Comparison of ENCODE assay signal across 29 cellular contexts in genomic region chrX:9663216-9663615, GRCh38.
"Had no signal": no experiment of that assay in that cellular context is flagged by ENCODE, and none has a peak within 500 bp of the region (broad histone marks: within the 10 kb centered on the region; RNA-seq: fewer than 3 reads in every experiment).

No MANE protein-coding gene starts in this region.

- H3K27ac ChIP-seq: brain microvascular endothelial cell, dorsolateral prefrontal cortex, epithelial cell of prostate, esophagus squamous epithelium, gastroesophageal sphincter, heart right ventricle, hepatocyte had no signal

- H3K4me3 Mint-ChIP-seq: activated CD4-positive, alpha-beta memory T cell treated with anti-CD3 and anti-CD28 coated beads for 36 hours; activated CD4-positive, alpha-beta T cell treated with anti-CD3 and anti-CD28 coated beads for 36 hours; activated CD4-positive, alpha-beta T cell treated with anti-CD3 and anti-CD28 coated beads, Interleukin-2, amount 10 ng/mL, durations not matched to agents 24 days and 14 days; activated CD8-positive, alpha-beta T cell treated with anti-CD3 and anti-CD28 coated beads, Interleukin-2, amount 10 ng/mL, durations not matched to agents 7 days and 5 days; activated naive CD8-positive, alpha-beta T cell; activated T-cell treated with anti-CD3 and anti-CD28 coated beads, Interleukin-2, amount 50 U/mL, for 4 hours; activated T-helper 17 cell treated with anti-CD3 and anti-CD28 coated beads, Interleukin-2, amount 50 U/mL, for 72 hours; dendritic cell treated with granulocyte-macrophage colony-stimulating factor and Interleukin-4, amounts not matched to agents 40 ng/mL and 50 ng/mL, for 4 days had no signal

- H3K9me3 Mint-ChIP-seq: activated CD4-positive, alpha-beta memory T cell treated with anti-CD3 and anti-CD28 coated beads for 36 hours; activated CD4-positive, alpha-beta T cell treated with anti-CD3 and anti-CD28 coated beads, Interleukin-2, amount 10 ng/mL, durations not matched to agents 24 days and 14 days; activated T-cell treated with anti-CD3 and anti-CD28 coated beads, Interleukin-2, amount 50 U/mL, for 4 hours; activated T-helper 17 cell treated with anti-CD3 and anti-CD28 coated beads, Interleukin-2, amount 50 U/mL, for 72 hours; dendritic cell treated with granulocyte-macrophage colony-stimulating factor and Interleukin-4, amounts not matched to agents 40 ng/mL and 50 ng/mL, for 4 days had no signal

- H3K79me2 ChIP-seq: hepatocyte had no signal

- H3K4me1 Mint-ChIP-seq: activated CD4-positive, alpha-beta T cell treated with anti-CD3 and anti-CD28 coated beads for 36 hours; activated CD4-positive, alpha-beta T cell treated with anti-CD3 and anti-CD28 coated beads, Interleukin-2, amount 10 ng/mL, durations not matched to agents 24 days and 14 days; activated T-helper 17 cell treated with anti-CD3 and anti-CD28 coated beads, Interleukin-2, amount 50 U/mL, for 72 hours had no signal

- DNase-seq: activated CD4-positive, alpha-beta memory T cell treated with anti-CD3 and anti-CD28 coated beads for 36 hours; activated CD4-positive, alpha-beta T cell treated with anti-CD3 and anti-CD28 coated beads for 36 hours; activated CD4-positive, alpha-beta T cell treated with anti-CD3 and anti-CD28 coated beads, Interleukin-2, amount 10 ng/mL, durations not matched to agents 24 days and 14 days; activated CD4-positive, CD25-positive, alpha-beta regulatory T cell; activated CD4-positive, CD25-positive, alpha-beta regulatory T cell treated with anti-CD3 and anti-CD28 coated beads, Interleukin-2, amount 50 U/mL, for 72 hours; activated CD8-positive, alpha-beta T cell treated with anti-CD3 and anti-CD28 coated beads, Interleukin-2, amount 10 ng/mL, durations not matched to agents 7 days and 5 days; activated effector memory CD4-positive, alpha-beta T cell treated with Interleukin-2 at 50 U/mL for 16 hours; activated gamma-delta T cell treated with Interleukin-2 at 50 U/mL for 16 hours; activated naive CD4-positive, alpha-beta T cell treated with anti-CD3 and anti-CD28 coated beads, Interleukin-2, amount 50 U/mL, for 16 hours; activated naive CD4-positive, alpha-beta T cell treated with Interleukin-2 at 50 U/mL for 16 hours; activated T-cell treated with anti-CD3 and anti-CD28 coated beads, Interleukin-2, amount 50 U/mL, for 4 hours; amniotic stem cell; anterior cingulate cortex; brain microvascular endothelial cell; dorsolateral prefrontal cortex; effector memory CD4-positive, alpha-beta T cell; esophagus squamous epithelium; foreskin melanocyte; heart right ventricle; T-helper 2 cell had no signal

- H3K27me3 ChIP-seq: brain microvascular endothelial cell, esophagus squamous epithelium, gastroesophageal sphincter, hepatocyte had no signal

- H3K9me3 ChIP-seq: esophagus squamous epithelium, gastroesophageal sphincter, heart right ventricle had no signal

- H3K4me3 ChIP-seq: dorsolateral prefrontal cortex, esophagus squamous epithelium, gastroesophageal sphincter, heart right ventricle, hepatocyte had no signal

- H3K36me3 ChIP-seq: brain microvascular endothelial cell, esophagus squamous epithelium, gastroesophageal sphincter, heart right ventricle had no signal

- H2AFZ ChIP-seq: hepatocyte had no signal

- ATAC-seq: activated CD4-positive, alpha-beta T cell treated with anti-CD3 and anti-CD28 coated beads for 36 hours; activated CD8-positive, alpha-beta T cell treated with anti-CD3 and anti-CD28 coated beads, Interleukin-2, amount 10 ng/mL, durations not matched to agents 7 days and 5 days; activated T-cell treated with anti-CD3 and anti-CD28 coated beads, Interleukin-2, amount 50 U/mL, for 4 hours; activated T-helper 17 cell treated with anti-CD3 and anti-CD28 coated beads, Interleukin-2, amount 50 U/mL, for 72 hours; gastroesophageal sphincter; heart right ventricle had no signal

- H3K36me3 Mint-ChIP-seq: activated naive CD8-positive, alpha-beta T cell had no signal

- FAIRE-seq: astrocyte, bronchial epithelial cell, colon had no signal

- H3K27ac Mint-ChIP-seq: activated CD4-positive, alpha-beta memory T cell treated with anti-CD3 and anti-CD28 coated beads for 36 hours; activated CD4-positive, alpha-beta T cell treated with anti-CD3 and anti-CD28 coated beads for 36 hours; activated CD4-positive, alpha-beta T cell treated with anti-CD3 and anti-CD28 coated beads, Interleukin-2, amount 10 ng/mL, durations not matched to agents 24 days and 14 days; activated CD8-positive, alpha-beta T cell treated with anti-CD3 and anti-CD28 coated beads, Interleukin-2, amount 10 ng/mL, durations not matched to agents 7 days and 5 days; activated naive CD8-positive, alpha-beta T cell; activated T-helper 17 cell treated with anti-CD3 and anti-CD28 coated beads, Interleukin-2, amount 50 U/mL, for 72 hours; dendritic cell treated with granulocyte-macrophage colony-stimulating factor and Interleukin-4, amounts not matched to agents 40 ng/mL and 50 ng/mL, for 4 days had no signal

- H3K27me3 Mint-ChIP-seq: activated CD4-positive, alpha-beta memory T cell treated with anti-CD3 and anti-CD28 coated beads for 36 hours; activated CD4-positive, alpha-beta T cell treated with anti-CD3 and anti-CD28 coated beads for 36 hours; activated CD4-positive, alpha-beta T cell treated with anti-CD3 and anti-CD28 coated beads, Interleukin-2, amount 10 ng/mL, durations not matched to agents 24 days and 14 days; activated naive CD8-positive, alpha-beta T cell; activated T-helper 17 cell treated with anti-CD3 and anti-CD28 coated beads, Interleukin-2, amount 50 U/mL, for 72 hours; dendritic cell treated with granulocyte-macrophage colony-stimulating factor and Interleukin-4, amounts not matched to agents 40 ng/mL and 50 ng/mL, for 4 days had no signal

- H3K4me1 ChIP-seq: heart right ventricle had no signal

- H3K4me2 ChIP-seq: hepatocyte had no signal
